Comparison of ENCODE assay signal across 8 cellular contexts in genomic region chr14:81435048-81435577, GRCh38. TPM values are rescaled to one million over a fixed set of nuclear protein-coding genes. Genes with fewer than 3 reads are reported as not detected.
DNase-seq lines count a peak whose midpoint lies in the region; ATAC-seq and TF ChIP-seq lines count a peak whose summit lies in the region.

No MANE protein-coding gene starts in this region.

- H3K4me1 Mint-ChIP-seq in activated T-cell treated with anti-CD3 and anti-CD28 coated beads, Interleukin-2, amount 50 U/mL, for 4 hours (ENCODE audit: low read depth), result peaks cover 14% of the 10 kb centered on the region
- H3K4me1 Mint-ChIP-seq in MCF 10A (ENCODE audit: insufficient read depth, unreplicated experiment), result peaks cover 10% of the 10 kb centered on the region

- peaks cover 14% of the 10 kb centered on the region for H3K4me1 ChIP-seq in mesenchymal stem cell (ENCODE audit: control insufficient read depth, insufficient read depth, low read depth, low read length)
- H3K4me1 ChIP-seq in tibial artery, result peaks cover 0 to 20% (median 14%) of the 10 kb centered on the region in 4 donors

- TF ChIP-seq CTCF in MCF 10A (IDR thresholded peaks at IDR 0.05; ENCODE audit: unreplicated experiment), result no peak
- no peak for TF ChIP-seq CTCF in tibial artery (IDR thresholded peaks at IDR 0.05)

- H3K9me3 ChIP-seq in mesenchymal stem cell (ENCODE audit: control insufficient read depth, low read length) (no peaks in the 10 kb centered on the region), tibial artery (no peaks in the 10 kb centered on the region)

- H3K36me3 ChIP-seq in mesenchymal stem cell (ENCODE audit: control insufficient read depth in 1 of 2, insufficient read depth in 2 of 2, low read depth in 1 of 2, low read length in 2 of 2) (no peaks in the 10 kb centered on the region), tibial artery (no peaks in the 10 kb centered on the region)

- CTCF ChIA-PET in MCF 10A (lab: Yijun Ruan, JAX), result interaction anchor here (0.6 to 6.9 kb wide), 9 partner anchors 19 to 165 kb away, joined by 3 to 37 read pairs (median 3); no protein-coding TSS in a partner anchor

- H3K14ac ChIP-seq in mesenchymal stem cell (ENCODE audit: low read length in 2 of 2), result no peak overlapping the region

- H3K9ac ChIP-seq in mesenchymal stem cell (ENCODE audit: low read length), result peak overlapping the region; percentile 66

- H4K91ac ChIP-seq in mesenchymal stem cell (ENCODE audit: low read length), result no peak overlapping the region

- no peak overlapping the region for H4K8ac ChIP-seq in mesenchymal stem cell (ENCODE audit: low read length)

- H3K27me3 ChIP-seq in mesenchymal stem cell (ENCODE audit: control insufficient read depth in 1 of 2, insufficient read depth in 1 of 2, low read length in 2 of 2), result peaks cover 33 to 67% of the 10 kb centered on the region in 2 experiments
- H3K27me3 ChIP-seq in tibial artery, result peaks cover 0 to 43% of the 10 kb centered on the region in 2 donors

- H3K27me3 Mint-ChIP-seq in activated T-cell treated with anti-CD3 and anti-CD28 coated beads, Interleukin-2, amount 50 U/mL, for 4 hours (ENCODE audit: low read depth), result peaks cover 67% of the 10 kb centered on the region
- H3K27me3 Mint-ChIP-seq in MCF 10A (ENCODE audit: insufficient read depth, unreplicated experiment), result no peaks in the 10 kb centered on the region

- H3K27ac ChIP-seq in mesenchymal stem cell (ENCODE audit: low read length, poor library complexity, severe bottlenecking) (no peak overlapping the region), tibial artery (no peak overlapping the region)

- H3K4me3 ChIP-seq in mesenchymal stem cell (ENCODE audit: insufficient read depth in 1 of 2, low read depth in 1 of 2, low read length in 2 of 2) (peak overlapping the region in 1 of 2 experiments; percentile 84), tibial artery (peak overlapping the region; percentile 48 to 56)

- WGBS in mesenchymal stem cell, result 7% methylated on average over 5 of the region's 14 CpGs

- H2BK5ac ChIP-seq in mesenchymal stem cell (ENCODE audit: low read depth, low read length, poor library complexity, severe bottlenecking), result no peak overlapping the region

- H3K18ac ChIP-seq in mesenchymal stem cell (ENCODE audit: low read depth in 1 of 2, low read length in 2 of 2), result no peak overlapping the region

- H2AK5ac ChIP-seq in mesenchymal stem cell (ENCODE audit: low read length, severe bottlenecking), result no peak overlapping the region

- no peak overlapping the region for H3K27ac Mint-ChIP-seq in MCF 10A (ENCODE audit: low read depth, unreplicated experiment)

- no peak for DNase-seq in activated T-cell treated with anti-CD3 and anti-CD28 coated beads, Interleukin-2, amount 50 U/mL, for 4 hours
- DNase-seq in activated T-cell treated with anti-CD3 and anti-CD28 coated beads, Interleukin-2, amount 50 U/mL, for 48 hours, result no peak
- DNase-seq in MCF 10A (ENCODE audit: unreplicated experiment) (no peak), mesenchymal stem cell (no peak), tibial artery (no peak), NCI-H1436 treated with DMSO at 0.1 percent for 48 hours (lab: John Stamatoyannopoulos, UW) (no peak), occipital lobe (lab: John Stamatoyannopoulos, UW) (no peak), NCI-H526 treated with DMSO at 0.1 percent for 48 hours (lab: John Stamatoyannopoulos, UW) (no peak)

- H3K4ac ChIP-seq in mesenchymal stem cell (ENCODE audit: low read depth in 1 of 2, low read length in 2 of 2), result no peak overlapping the region

- H3K9me3 Mint-ChIP-seq in activated T-cell treated with anti-CD3 and anti-CD28 coated beads, Interleukin-2, amount 50 U/mL, for 4 hours, result no peaks in the 10 kb centered on the region
- no peaks in the 10 kb centered on the region for H3K9me3 Mint-ChIP-seq in MCF 10A (ENCODE audit: unreplicated experiment)

- no peaks in the 10 kb centered on the region for H3K79me1 ChIP-seq in mesenchymal stem cell (replicated peaks; ENCODE audit: low read length, poor library complexity, severe bottlenecking)

- POLR2A ChIA-PET in MCF 10A (lab: Yijun Ruan, JAX), result interaction anchor here (0.7 to 6.6 kb wide), 20 partner anchors 14 to 216 kb away, joined by 3 to 78 read pairs (median 6); partner anchors contain the start of genes GTF2A1 and STON2

- H3K4me3 Mint-ChIP-seq in activated T-cell treated with anti-CD3 and anti-CD28 coated beads, Interleukin-2, amount 50 U/mL, for 4 hours, result peak overlapping the region; percentile 77
- peak overlapping the region; percentile 70 for H3K4me3 Mint-ChIP-seq in MCF 10A (ENCODE audit: unreplicated experiment)

- no peak overlapping the region for H2BK120ac ChIP-seq in mesenchymal stem cell (ENCODE audit: low read depth, low read length)

- no peak for ATAC-seq in activated T-cell treated with anti-CD3 and anti-CD28 coated beads, Interleukin-2, amount 50 U/mL, for 4 hours

- intact Hi-C loops in MCF 10A (cut with micrococcal nuclease) (loop anchor here (1.0 to 10.0 kb wide), 3 partner anchors 34 to 113 kb away; no protein-coding TSS in a partner anchor), tibial artery (cut with DNase I; ENCODE audit: low total_unique reads) (no loop called here)

- H3K23ac ChIP-seq in mesenchymal stem cell (ENCODE audit: low read length in 2 of 2), result no peak overlapping the region

- no peak overlapping the region for H2BK15ac ChIP-seq in mesenchymal stem cell (ENCODE audit: low read depth, poor library complexity, severe bottlenecking)

- H3K4me2 ChIP-seq in mesenchymal stem cell (ENCODE audit: low read length, poor library complexity, severe bottlenecking), result peak overlapping the region; percentile 60

- H2AFZ ChIP-seq in mesenchymal stem cell (ENCODE audit: low read depth, low read length), result no peak overlapping the region

- H2BK12ac ChIP-seq in mesenchymal stem cell (ENCODE audit: low read length in 2 of 2), result no peak overlapping the region

- BruUV-seq in MCF 10A (replicated peaks; lab: Mats Ljungman, UMichigan), result no TSS peak

- no peaks in the 10 kb centered on the region for H3K36me3 Mint-ChIP-seq in activated T-cell treated with anti-CD3 and anti-CD28 coated beads, Interleukin-2, amount 50 U/mL, for 4 hours (ENCODE audit: insufficient read depth)
- H3K36me3 Mint-ChIP-seq in MCF 10A (ENCODE audit: insufficient read depth, unreplicated experiment), result no peaks in the 10 kb centered on the region

RNA-seq across cellular contexts. Expression of gene STON2, which starts 35.0 kb away (rescaled TPM):
- under 1 TPM; 0.11 to 0.68 (median 0.35) TPM for total RNA-seq in activated T-cell treated with anti-CD3 and anti-CD28 coated beads, Interleukin-2, amount 50 U/mL, for 4 hours
- total RNA-seq in MCF 10A (2022), result 20.9 and 23.5 TPM in 2 replicates
- not detected for polyA plus RNA-seq in mesenchymal stem cell (2013, experiment 1 of 2)
- polyA plus RNA-seq in mesenchymal stem cell (2013, experiment 2 of 2), result not detected
- 38.8 TPM for total RNA-seq in occipital lobe

Comparison
In these comparisons a context has a peak if more than half of its experiments do, and no peak if none do; other contexts are left out.
1. RNA of gene STON2, which starts 35.0 kb away (total RNA-seq): 38.8 TPM in occipital lobe (single experiment) and 20.9 to 23.5 TPM in MCF 10A; 0.11 to 0.68 TPM in activated T-cell treated with anti-CD3 and anti-CD28 coated beads, Interleukin-2, amount 50 U/mL, for 4 hours; every median in the first group is over 10 times any median in the second.